In genomic region chr18:36212301-36212977, GRCh38 we compare ENCODE assay signal across 1 cellular context.
TF ChIP-seq lines count a peak whose summit lies in the region.

No MANE protein-coding gene starts in this region.

TF ChIP-seq in K562, 482 proteins besides CTCF, POLR2A, EP300 and RAD21 (continued from another document):
- TF ChIP-seq CLOCK (CRISPR knock-in tag; IDR thresholded peaks at IDR 0.05; ENCODE audit: borderline replicate concordance) (no peak), ETV5 (CRISPR knock-in tag; IDR thresholded peaks at IDR 0.05; ENCODE audit: low read depth) (0 out of 2 replicates have a peak, but pooled peaks have one; percentile 34), L3MBTL2 (IDR thresholded peaks at IDR 0.05) (0 out of 2 replicates have a peak, but pooled peaks have one; percentile 16), CBFA2T3 (IDR thresholded peaks at IDR 0.05) (peak; percentile 67), USF1 (CRISPR knock-in tag; IDR thresholded peaks at IDR 0.05) (peak; percentile 74), TCF3 (CRISPR knock-in tag; IDR thresholded peaks at IDR 0.05) (peak; percentile 65), TFAP4 (CRISPR knock-in tag; IDR thresholded peaks at IDR 0.05; ENCODE audit: borderline replicate concordance) (peak; percentile 48; the same call in 1 of the 2 replicates), RCOR1 (IDR thresholded peaks at IDR 0.05; ENCODE audit: borderline replicate concordance in 1 of 2, low read depth in 2 of 2, low read length in 2 of 2) (0 out of 4 replicates have a peak, but pooled peaks of 1 of the 2 experiments have one; percentile 12), ZNF561 (CRISPR knock-in tag; conservative IDR thresholded peaks at IDR 0.05) (no peak), USF2 (CRISPR knock-in tag; IDR thresholded peaks at IDR 0.05) (peak; percentile 35; the same call in 1 of the 2 replicates), DPF2 (IDR thresholded peaks at IDR 0.05) (0 out of 2 replicates have a peak, but pooled peaks have one; percentile 36), RBBP5 (IDR thresholded peaks at IDR 0.05; ENCODE audit: borderline replicate concordance, insufficient read depth, low read length, poor library complexity, severe bottlenecking) (peak; percentile 35)
